Comparison of ENCODE assay signal across 20 cellular contexts in genomic region chr2:47011696-47012095, GRCh38.
"Had no signal": no experiment of that assay in that cellular context is flagged by ENCODE, and none has a peak within 500 bp of the region (broad histone marks: within the 10 kb centered on the region; RNA-seq: fewer than 3 reads in every experiment).

No MANE protein-coding gene starts in this region.

- H3K9me3 Mint-ChIP-seq: activated B cell treated with CpG ODN at 0.5 μM for 24 hours; activated CD4-positive, alpha-beta memory T cell treated with anti-CD3 and anti-CD28 coated beads for 36 hours; brain; immature natural killer cell; naive B cell; neural progenitor cell; stimulated activated naive B cell treated with anti-CD40 and anti-IgM and Interleukin-4, amounts not matched to agents 10 μg/mL and 1 μg/mL and 100 μg/mL, for 72 hours had no signal

- H3K4me1 Mint-ChIP-seq: activated CD8-positive, alpha-beta memory T cell treated with anti-CD3 and anti-CD28 coated beads, Interleukin-2, amount 10 ng/mL, durations not matched to agents 7 days and 5 days; immature natural killer cell had no signal

- H3K27ac Mint-ChIP-seq: activated B cell treated with CpG ODN at 0.5 μM for 24 hours; activated CD4-positive, alpha-beta memory T cell treated with anti-CD3 and anti-CD28 coated beads for 36 hours; activated CD8-positive, alpha-beta memory T cell treated with anti-CD3 and anti-CD28 coated beads, Interleukin-2, amount 10 ng/mL, durations not matched to agents 7 days and 5 days had no signal

- DNase-seq: activated B cell treated with CpG ODN at 0.5 μM for 24 hours; activated CD4-positive, alpha-beta memory T cell treated with anti-CD3 and anti-CD28 coated beads for 36 hours; activated CD4-positive, alpha-beta T cell treated with anti-CD3 and anti-CD28 coated beads for 4 hours; activated CD8-positive, alpha-beta memory T cell treated with anti-CD3 and anti-CD28 coated beads, Interleukin-2, amount 10 ng/mL, durations not matched to agents 7 days and 5 days; activated naive CD4-positive, alpha-beta T cell treated with Interleukin-2 at 50 U/mL for 16 hours; cortex of kidney; effector CD8-positive, alpha-beta T cell; immature natural killer cell; mesenchymal stem cell; mucosa of descending colon; naive B cell; ovary; psoas muscle; stimulated activated CD4-positive, alpha-beta T cell treated with anti-CD3 and anti-CD28 coated beads, Interleukin-4, amount 100 ng/mL, for 24 hours; stimulated activated naive B cell treated with anti-CD40 and anti-IgM and Interleukin-4, amounts not matched to agents 10 μg/mL and 1 μg/mL and 100 μg/mL, for 72 hours; trophoblast cell had no signal

- H3K27me3 ChIP-seq: neural progenitor cell, ovary had no signal

- H3K27me3 Mint-ChIP-seq: activated B cell treated with CpG ODN at 0.5 μM for 24 hours; activated CD4-positive, alpha-beta memory T cell treated with anti-CD3 and anti-CD28 coated beads for 36 hours; activated CD8-positive, alpha-beta memory T cell treated with anti-CD3 and anti-CD28 coated beads, Interleukin-2, amount 10 ng/mL, durations not matched to agents 7 days and 5 days; brain; naive B cell; stimulated activated naive B cell treated with anti-CD40 and anti-IgM and Interleukin-4, amounts not matched to agents 10 μg/mL and 1 μg/mL and 100 μg/mL, for 72 hours had no signal

- H3K9me3 ChIP-seq: mucosa of descending colon, ovary, psoas muscle had no signal

- H3K4me3 ChIP-seq: mucosa of descending colon, neural progenitor cell, ovary, psoas muscle had no signal

- ATAC-seq: activated CD8-positive, alpha-beta memory T cell treated with anti-CD3 and anti-CD28 coated beads, Interleukin-2, amount 10 ng/mL, durations not matched to agents 7 days and 5 days; esophagus mucosa; mucosa of descending colon; psoas muscle; sciatic nerve; stimulated activated naive B cell treated with anti-CD40 and anti-IgM and Interleukin-4, amounts not matched to agents 10 μg/mL and 1 μg/mL and 100 μg/mL, for 72 hours had no signal

- H3K36me3 ChIP-seq: neural progenitor cell, ovary had no signal

- H3K4me3 Mint-ChIP-seq: activated B cell treated with CpG ODN at 0.5 μM for 24 hours; activated CD4-positive, alpha-beta memory T cell treated with anti-CD3 and anti-CD28 coated beads for 36 hours; activated CD8-positive, alpha-beta memory T cell treated with anti-CD3 and anti-CD28 coated beads, Interleukin-2, amount 10 ng/mL, durations not matched to agents 7 days and 5 days; brain; immature natural killer cell; naive B cell; neural progenitor cell; stimulated activated naive B cell treated with anti-CD40 and anti-IgM and Interleukin-4, amounts not matched to agents 10 μg/mL and 1 μg/mL and 100 μg/mL, for 72 hours had no signal

- H3K9ac ChIP-seq: neural progenitor cell had no signal

- H3K27ac ChIP-seq: neural progenitor cell, ovary, psoas muscle had no signal
